In the genomic region with DNA sequence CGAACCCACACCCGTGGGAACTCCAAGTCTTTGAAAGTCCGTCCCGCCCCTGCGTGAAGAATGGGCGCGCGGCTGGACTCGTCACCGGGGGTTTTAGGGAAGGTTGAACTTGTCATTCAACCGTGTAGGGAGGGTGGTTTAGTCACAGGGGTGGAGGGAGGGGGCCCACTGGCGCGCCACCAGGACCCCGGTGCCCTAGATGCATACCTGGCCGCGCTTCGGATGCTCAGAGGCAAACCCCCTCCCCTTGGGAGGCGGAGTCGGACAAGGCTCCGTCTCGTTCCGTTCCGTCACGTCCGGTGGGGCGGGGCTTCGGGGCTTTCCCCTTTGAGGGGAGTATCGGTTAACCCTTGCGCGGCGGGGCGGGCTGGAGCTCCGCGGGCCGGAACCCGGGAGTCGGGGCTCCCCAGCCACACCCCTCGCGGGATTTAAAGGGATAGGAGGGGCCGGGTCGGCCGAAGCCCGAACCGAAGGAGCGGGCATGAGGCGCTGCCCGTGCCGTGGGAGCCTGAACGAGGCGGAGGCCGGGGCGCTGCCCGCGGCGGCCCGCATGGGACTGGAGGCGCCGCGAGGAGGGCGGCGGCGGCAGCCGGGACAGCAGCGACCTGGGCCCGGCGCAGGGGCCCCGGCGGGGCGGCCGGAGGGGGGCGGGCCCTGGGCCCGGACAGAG, we compare ENCODE assay signal across 8 cellular contexts. TPM values are rescaled to one million over a fixed set of nuclear protein-coding genes. Genes with fewer than 3 reads are reported as not detected.
A peak's percentile ranks its signal among the peaks of the same experiment; 100 is the strongest.
DNase-seq lines count a peak whose midpoint lies in the region; TF ChIP-seq lines count a peak whose summit lies in the region.

Gene COQ8B, minus strand, starts transcription at position 232 of the 670 bp plus-strand sequence. CDS start 2,254 bp downstream, outside the sequence.
Gene ITPKC, plus strand, starts transcription at position 458 of the 670 bp plus-strand sequence. Its CDS starts 24 bp downstream, at position 482.

- peaks cover 66% of the 10 kb centered on the region for H3K4me1 Mint-ChIP-seq in nephron progenitor cell
- peaks cover 66% of the 10 kb centered on the region for H3K4me1 Mint-ChIP-seq in stimulated activated naive CD8-positive, alpha-beta T cell treated with anti-CD3 and anti-CD28 coated beads, Interleukin-15, Interleukin-2, amounts not matched to agents 100 ng/mL and 50 ng/mL, for 24 hours (ENCODE audit: low read depth)

- no peaks in the 10 kb centered on the region for H3K27me3 Mint-ChIP-seq in nephron progenitor cell (ENCODE audit: low read depth, poor library complexity)
- no peaks in the 10 kb centered on the region for H3K27me3 Mint-ChIP-seq in stimulated activated naive CD8-positive, alpha-beta T cell treated with anti-CD3 and anti-CD28 coated beads, Interleukin-15, Interleukin-2, amounts not matched to agents 100 ng/mL and 50 ng/mL, for 24 hours

- H3K27me3 ChIP-seq in HAP-1 (ENCODE audit: low read depth): no peaks in the 10 kb centered on the region
- no peaks in the 10 kb centered on the region for H3K27me3 ChIP-seq in MG63

- TF ChIP-seq CTCF in nephron progenitor cell (IDR thresholded peaks at IDR 0.05): no peak

- H3K4me1 ChIP-seq in HAP-1: peaks cover 15% of the 10 kb centered on the region

- peak within 1 kb of the TSS; percentile 62 for H3K4me3 ChIP-seq in HAP-1
- peak within 1 kb of the TSS; percentile 63 for H3K4me3 ChIP-seq in MG63

- DNase-seq in G401 (ENCODE audit: low spot score) (peak; percentile 99), HAP-1 (ENCODE audit: low spot score in 2 of 2) (peak; percentile 94 to 100), MG63 (peak; percentile 99), SHP77 (lab: John Stamatoyannopoulos, UW) (peak; percentile 99), activated gamma-delta T cell (lab: John Stamatoyannopoulos, UW) (peak; percentile 99), fibroblast of the conjunctiva (ENCODE audit: low read depth) (peak; percentile 91), nephron progenitor cell (peak; percentile 100)

- H3K9me3 ChIP-seq in HAP-1 (no peaks in the 10 kb centered on the region), MG63 (no peaks in the 10 kb centered on the region)

- H3K36me3 Mint-ChIP-seq in nephron progenitor cell (ENCODE audit: low read depth): peaks cover 18% of the 10 kb centered on the region
- H3K36me3 Mint-ChIP-seq in stimulated activated naive CD8-positive, alpha-beta T cell treated with anti-CD3 and anti-CD28 coated beads, Interleukin-15, Interleukin-2, amounts not matched to agents 100 ng/mL and 50 ng/mL, for 24 hours (ENCODE audit: low read depth): peaks cover 17% of the 10 kb centered on the region

- no peaks in the 10 kb centered on the region for H3K9me3 Mint-ChIP-seq in nephron progenitor cell
- no peaks in the 10 kb centered on the region for H3K9me3 Mint-ChIP-seq in stimulated activated naive CD8-positive, alpha-beta T cell treated with anti-CD3 and anti-CD28 coated beads, Interleukin-15, Interleukin-2, amounts not matched to agents 100 ng/mL and 50 ng/mL, for 24 hours

- in situ Hi-C loops in G401 (cut with HindIII; ENCODE audit: low sequenced_read_pairs): no loop called here
- in situ Hi-C loops in HAP-1 (cut with MboI; ENCODE audit: low sequenced_read_pairs): no loop called here

- H3K4me3 Mint-ChIP-seq in nephron progenitor cell: peak within 1 kb of the TSS; percentile 94
- H3K4me3 Mint-ChIP-seq in stimulated activated naive CD8-positive, alpha-beta T cell treated with anti-CD3 and anti-CD28 coated beads, Interleukin-15, Interleukin-2, amounts not matched to agents 100 ng/mL and 50 ng/mL, for 24 hours: peak within 1 kb of the TSS; percentile 86

- peak within 1 kb of the TSS; percentile 91 for H3K27ac Mint-ChIP-seq in nephron progenitor cell
- peak within 1 kb of the TSS; percentile 98 for H3K27ac Mint-ChIP-seq in stimulated activated naive CD8-positive, alpha-beta T cell treated with anti-CD3 and anti-CD28 coated beads, Interleukin-15, Interleukin-2, amounts not matched to agents 100 ng/mL and 50 ng/mL, for 24 hours

- H3K36me3 ChIP-seq in HAP-1 (replicated peaks) (peaks cover 4% of the 10 kb centered on the region; the same call in 1 of the 2 replicates), MG63 (peaks cover 18% of the 10 kb centered on the region)

RNA-seq across cellular contexts. Expression of gene COQ8B, which starts in this region (rescaled TPM):
- 58.6 and 59.5 TPM in 2 replicates for total RNA-seq in G401 (2014; rRNA removed; shearing (Covaris generic))
- total RNA-seq in MG63 (2014; rRNA removed; shearing (Covaris generic); ENCODE audit: low replicate concordance): 44.6 and 462 TPM in 2 replicates

RNA-seq across cellular contexts. Expression of gene ITPKC, which starts in this region (rescaled TPM):
- 14.3 and 24.4 TPM in 2 replicates for total RNA-seq in G401 (2014; rRNA removed; shearing (Covaris generic))
- 22.3 and 23.8 TPM in 2 replicates for total RNA-seq in MG63 (2014; rRNA removed; shearing (Covaris generic); ENCODE audit: low replicate concordance)

Comparison
In these comparisons a context has a peak if more than half of its experiments do, and no peak if none do; other contexts are left out.
1. Peak in every context shown above with its lines: DNase-seq and H3K4me3 ChIP-seq.